Comparison of ENCODE assay signal across 8 cellular contexts in the genomic region with DNA sequence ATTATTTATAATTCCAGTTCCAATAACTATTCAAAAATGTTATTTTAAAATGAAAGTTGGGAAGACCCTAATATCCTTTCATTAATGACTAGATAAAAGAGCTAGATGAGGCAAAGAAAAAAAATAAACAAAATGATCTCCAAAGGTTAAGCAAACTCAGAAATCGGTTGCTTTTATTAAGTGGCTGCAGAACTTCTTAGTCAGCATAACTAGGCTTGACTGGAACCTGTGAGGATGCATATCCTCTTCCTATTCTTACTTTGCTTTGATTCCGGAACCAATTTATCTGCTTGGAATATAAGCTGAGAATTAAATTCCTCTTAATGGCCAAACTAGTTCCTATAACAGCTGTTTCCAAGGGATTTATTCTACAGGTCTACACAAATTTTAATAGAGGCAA. TPM values are rescaled to one million over a fixed set of nuclear protein-coding genes. Genes with fewer than 3 reads are reported as not detected.
"Had no signal": no experiment of that assay in that cellular context is flagged by ENCODE, and none has a peak within 500 bp of the region (broad histone marks: within the 10 kb centered on the region; RNA-seq: fewer than 3 reads in every experiment).

No MANE protein-coding gene starts in this region.

- H3K36me3 ChIP-seq: HAP-1 had no signal

- H3K27ac Mint-ChIP-seq: HFFc6, IgD-negative memory B cell had no signal

- H3K4me3 Mint-ChIP-seq: HFFc6, IgD-negative memory B cell had no signal

- H3K4me3 ChIP-seq: HAP-1 had no signal

- ATAC-seq: HCT116 had no signal

- H3K36me3 Mint-ChIP-seq: IgD-negative memory B cell had no signal

- H3K9me3 Mint-ChIP-seq: HFFc6, IgD-negative memory B cell had no signal

- H3K27ac ChIP-seq: HL-60 had no signal

- H3K9me3 ChIP-seq: HAP-1 had no signal

- DNase-seq: GOT3, H7, HFFc6, KG1 had no signal

- H3K4me1 ChIP-seq: HAP-1 had no signal

RNA-seq across cellular contexts. Expression of a gene that starts 10.7 kb away (rescaled TPM):
- polyA plus RNA-seq: IgD-negative memory B cell had no signal
